Comparison of ENCODE assay signal across 13 cellular contexts in the genomic region with DNA sequence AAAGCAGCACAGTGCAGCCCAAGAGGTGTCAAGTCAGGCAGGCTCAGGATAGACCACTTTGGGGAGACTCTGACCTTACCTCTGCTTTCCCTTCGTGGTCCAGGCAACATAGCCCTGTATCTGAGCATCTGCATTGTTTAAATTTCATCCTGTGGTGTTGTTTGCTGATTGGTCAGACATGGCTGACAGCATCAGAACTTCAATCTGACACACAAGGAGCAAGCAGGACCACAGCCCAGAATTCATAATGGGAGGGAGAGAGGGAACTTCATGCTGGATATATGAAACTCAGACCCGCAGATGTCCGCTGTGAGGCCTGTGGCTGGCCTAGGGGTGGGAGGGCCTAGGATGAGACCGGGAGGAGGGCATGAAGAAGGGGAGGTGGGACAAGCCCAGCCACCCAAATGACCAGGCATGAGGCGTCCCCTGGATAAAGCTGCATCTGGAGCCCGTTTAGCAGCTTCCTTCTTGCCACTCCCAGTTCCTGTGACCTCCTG.
DNase-seq lines count a peak whose midpoint lies in the region; ATAC-seq and TF ChIP-seq lines count a peak whose summit lies in the region.
"Had no signal": no experiment of that assay in that cellular context is flagged by ENCODE, and none has a peak within 500 bp of the region (broad histone marks: within the 10 kb centered on the region; RNA-seq: fewer than 3 reads in every experiment).

No MANE protein-coding gene starts in this region.

- H3K4me1 Mint-ChIP-seq in chondrocyte (ENCODE audit: low read depth): peaks cover 37% of the 10 kb centered on the region
- H3K4me1 Mint-ChIP-seq: activated naive CD8-positive, alpha-beta T cell treated with anti-CD3 and anti-CD28 coated beads, Interleukin-2, amount 10 ng/mL, durations not matched to agents 7 days and 5 days had no signal

- TF ChIP-seq POLR2A in transverse colon (IDR thresholded peaks at IDR 0.05): no peak

- DNase-seq in NCI-H1417 (lab: John Stamatoyannopoulos, UW): peak in 2 of 3 experiments; percentile 34 to 72
- DNase-seq in NCI-H1417 treated with DMSO at 0.1 percent for 48 hours (lab: John Stamatoyannopoulos, UW): no peak
- DNase-seq in chondrocyte (ENCODE audit: low spot score): no peak
- DNase-seq in transverse colon: no peak
- DNase-seq in ureter (ENCODE audit: low spot score): no peak
- DNase-seq in activated gamma-delta T cell (lab: John Stamatoyannopoulos, UW): no peak
- DNase-seq: activated naive CD8-positive, alpha-beta T cell treated with anti-CD3 and anti-CD28 coated beads, Interleukin-2, amount 10 ng/mL, durations not matched to agents 7 days and 5 days; DND-41; NCI-H1930; stimulated activated CD4-positive, alpha-beta T cell treated with anti-CD3 and anti-CD28 coated beads, Interleukin-15, amount 100 ng/mL, for 24 hours had no signal

- peak overlapping the region; percentile 40 to 55 for H3K4me3 ChIP-seq in muscle layer of duodenum (ENCODE audit: low read depth in 1 of 2, low read length in 2 of 2)
- H3K4me3 ChIP-seq in transverse colon: peak overlapping the region in 1 of 4 donors; percentile 22

- no peak overlapping the region for H3K4me3 Mint-ChIP-seq in chondrocyte (ENCODE audit: unreplicated experiment)
- H3K4me3 Mint-ChIP-seq: activated naive CD8-positive, alpha-beta T cell treated with anti-CD3 and anti-CD28 coated beads, Interleukin-2, amount 10 ng/mL, durations not matched to agents 7 days and 5 days had no signal

- in situ Hi-C loops in transverse colon (cut with MboI; ENCODE audit: low pct_ligation_motif_present in 1 of 4, low pct_unique_long_range_greater_than_20kb in 1 of 4, low sequenced_read_pairs in 3 of 4): no loop called here

- no peaks in the 10 kb centered on the region for H3K9me3 Mint-ChIP-seq in chondrocyte (ENCODE audit: low read depth)
- H3K9me3 Mint-ChIP-seq: activated naive CD8-positive, alpha-beta T cell treated with anti-CD3 and anti-CD28 coated beads, Interleukin-2, amount 10 ng/mL, durations not matched to agents 7 days and 5 days had no signal

- no peaks in the 10 kb centered on the region for H3K36me3 Mint-ChIP-seq in chondrocyte (ENCODE audit: low read depth)
- H3K36me3 Mint-ChIP-seq: activated naive CD8-positive, alpha-beta T cell treated with anti-CD3 and anti-CD28 coated beads, Interleukin-2, amount 10 ng/mL, durations not matched to agents 7 days and 5 days had no signal

- H3K27me3 ChIP-seq in muscle layer of duodenum (ENCODE audit: low read depth, low read length): no peaks in the 10 kb centered on the region
- H3K27me3 ChIP-seq in transverse colon: no peaks in the 10 kb centered on the region

- TF ChIP-seq CTCF in chondrocyte (IDR thresholded peaks at IDR 0.05) (no peak), transverse colon (IDR thresholded peaks at IDR 0.05) (no peak)

- ATAC-seq in HG02981 (IDR thresholded peaks at IDR 0.05; ENCODE audit: unreplicated experiment): no peak

- no peaks in the 10 kb centered on the region for H3K9me3 ChIP-seq in muscle layer of duodenum (ENCODE audit: control insufficient read depth in 1 of 2, low read length in 2 of 2)
- H3K9me3 ChIP-seq in transverse colon: no peaks in the 10 kb centered on the region

- no peaks in the 10 kb centered on the region for H3K36me3 ChIP-seq in muscle layer of duodenum (ENCODE audit: control insufficient read depth in 1 of 2, insufficient read depth in 2 of 2, low read length in 2 of 2)
- H3K36me3 ChIP-seq in transverse colon: no peaks in the 10 kb centered on the region

- intact Hi-C loops in transverse colon (cut with DNase I; ENCODE audit: low total_unique reads): no loop called here

- 41 to 77% methylated on average over 3 to 6 of the region's 6 CpGs for WGBS in transverse colon (ENCODE audit: low coverage in 1 of 2), 2 donors

- H3K4me1 ChIP-seq in muscle layer of duodenum (ENCODE audit: control insufficient read depth in 1 of 2, insufficient read depth in 2 of 2, low read length in 2 of 2): peaks cover 0 to 15% of the 10 kb centered on the region in 2 donors
- H3K4me1 ChIP-seq in transverse colon: peaks cover 0 to 16% (median 8%) of the 10 kb centered on the region in 4 donors

- H3K27me3 Mint-ChIP-seq in chondrocyte (ENCODE audit: low read depth): no peaks in the 10 kb centered on the region
- H3K27me3 Mint-ChIP-seq: activated naive CD8-positive, alpha-beta T cell treated with anti-CD3 and anti-CD28 coated beads, Interleukin-2, amount 10 ng/mL, durations not matched to agents 7 days and 5 days had no signal

- H3K27ac Mint-ChIP-seq in chondrocyte (ENCODE audit: unreplicated experiment): peak overlapping the region; percentile 4
- H3K27ac Mint-ChIP-seq: activated naive CD8-positive, alpha-beta T cell treated with anti-CD3 and anti-CD28 coated beads, Interleukin-2, amount 10 ng/mL, durations not matched to agents 7 days and 5 days had no signal

- no peak for TF ChIP-seq EP300 in transverse colon (IDR thresholded peaks at IDR 0.05; ENCODE audit: low read depth)

- H3K27ac ChIP-seq in muscle layer of duodenum (ENCODE audit: low read length) (peak overlapping the region; percentile 27), transverse colon (peak overlapping the region; percentile 28 to 77 (median 52))
- H3K27ac ChIP-seq: 22Rv1 had no signal

Comparison
In these comparisons a context has a peak if more than half of its experiments do, and no peak if none do; other contexts are left out.
1. DNase-seq: peak in NCI-H1417 (2 of 3); none in NCI-H1417 treated with DMSO at 0.1 percent for 48 hours (single experiment), chondrocyte (single experiment), transverse colon (single experiment), ureter (single experiment) and activated gamma-delta T cell (single experiment).